9 cellular contexts compared by ENCODE assay signal in genomic region chr2:42168459-42169099, GRCh38. TPM values are rescaled to one million over a fixed set of nuclear protein-coding genes. Genes with fewer than 3 reads are reported as not detected.
DNase-seq lines count a peak whose midpoint lies in the region; ATAC-seq and TF ChIP-seq lines count a peak whose summit lies in the region.
"Had no signal": no experiment of that assay in that cellular context is flagged by ENCODE, and none has a peak within 500 bp of the region (broad histone marks: within the 10 kb centered on the region; RNA-seq: fewer than 3 reads in every experiment).

No MANE protein-coding gene starts in this region.

- CTCF ChIA-PET in activated CD8-positive, alpha-beta memory T cell treated with anti-CD3 and anti-CD28 coated beads, Interleukin-2, amount 10 ng/mL, durations not matched to agents 7 days and 5 days (lab: Charles Lee), result interaction anchor here (1.4 kb wide), 1 partner anchor 63 kb away, joined by 3 read pairs; no protein-coding TSS in a partner anchor

- peak overlapping the region; percentile 9; the same call in 1 of the 2 replicates for H3K4me3 ChIP-seq in MG63
- peak overlapping the region; percentile 31 for H3K4me3 ChIP-seq in epithelial cell of proximal tubule (ENCODE audit: low read depth, low read length)
- peak overlapping the region; percentile 44 for H3K4me3 ChIP-seq in osteoblast (ENCODE audit: insufficient read depth, low read length)

- no peak for ATAC-seq in activated CD8-positive, alpha-beta memory T cell treated with anti-CD3 and anti-CD28 coated beads, Interleukin-2, amount 10 ng/mL, durations not matched to agents 7 days and 5 days
- ATAC-seq in HG03521 (IDR thresholded peaks at IDR 0.05; ENCODE audit: unreplicated experiment), result no peak

- H3K4me3 Mint-ChIP-seq in CD14-positive monocyte, result peak overlapping the region in 1 of 2 donors; percentile 57
- H3K4me3 Mint-ChIP-seq in activated CD8-positive, alpha-beta memory T cell treated with anti-CD3 and anti-CD28 coated beads, Interleukin-2, amount 10 ng/mL, durations not matched to agents 7 days and 5 days, result no peak overlapping the region

- H3K4me1 ChIP-seq in osteoblast (ENCODE audit: insufficient read depth, low read length), result peaks cover 24% of the 10 kb centered on the region

- intact Hi-C loops in CD14-positive monocyte (cut with micrococcal nuclease), result loop anchor here (5.0 to 10.0 kb wide), 3 partner anchors 41 to 74 kb away; no protein-coding TSS in a partner anchor

- H3K27ac Mint-ChIP-seq in CD14-positive monocyte, result peak overlapping the region in 4 of 7 donors; percentile 15 to 84 (median 63)
- no peak overlapping the region for H3K27ac Mint-ChIP-seq in activated CD8-positive, alpha-beta memory T cell treated with anti-CD3 and anti-CD28 coated beads, Interleukin-2, amount 10 ng/mL, durations not matched to agents 7 days and 5 days

- H3K9me3 ChIP-seq in MG63 (no peaks in the 10 kb centered on the region), osteoblast (ENCODE audit: low read depth, low read length) (no peaks in the 10 kb centered on the region)
- H3K9me3 ChIP-seq: mucosa of descending colon had no signal

- H3K4me2 ChIP-seq in osteoblast (ENCODE audit: insufficient read depth, low read length), result peak overlapping the region; percentile 65

- peaks cover 0 to 1% of the 10 kb centered on the region in 2 donors for H3K36me3 Mint-ChIP-seq in CD14-positive monocyte
- peaks cover 1% of the 10 kb centered on the region for H3K36me3 Mint-ChIP-seq in activated CD8-positive, alpha-beta memory T cell treated with anti-CD3 and anti-CD28 coated beads, Interleukin-2, amount 10 ng/mL, durations not matched to agents 7 days and 5 days

- H3K9me3 Mint-ChIP-seq in CD14-positive monocyte, result peaks cover 0 to 3% (median 0%) of the 10 kb centered on the region in 7 donors
- no peaks in the 10 kb centered on the region for H3K9me3 Mint-ChIP-seq in activated CD8-positive, alpha-beta memory T cell treated with anti-CD3 and anti-CD28 coated beads, Interleukin-2, amount 10 ng/mL, durations not matched to agents 7 days and 5 days (ENCODE audit: low read depth)

- H3K4me1 Mint-ChIP-seq in CD14-positive monocyte, result peaks cover 11% of the 10 kb centered on the region
- peaks cover 21% of the 10 kb centered on the region for H3K4me1 Mint-ChIP-seq in activated CD8-positive, alpha-beta memory T cell treated with anti-CD3 and anti-CD28 coated beads, Interleukin-2, amount 10 ng/mL, durations not matched to agents 7 days and 5 days

- H3K27me3 ChIP-seq in MG63 (no peaks in the 10 kb centered on the region), osteoblast (ENCODE audit: insufficient read depth, low read length) (no peaks in the 10 kb centered on the region)

- H3K36me3 ChIP-seq in MG63 (no peaks in the 10 kb centered on the region), osteoblast (ENCODE audit: insufficient read depth, low read length) (no peaks in the 10 kb centered on the region)

- peak overlapping the region; percentile 88 for H2AFZ ChIP-seq in osteoblast (ENCODE audit: low read length)

- H4K20me1 ChIP-seq in osteoblast (ENCODE audit: insufficient read depth, low read length), result peaks cover 33% of the 10 kb centered on the region

- H3K27ac ChIP-seq in osteoblast (ENCODE audit: low read depth, low read length), result peak overlapping the region; percentile 51

- no peak for TF ChIP-seq CTCF in CD14-positive monocyte (IDR thresholded peaks at IDR 0.05)
- no peak for TF ChIP-seq CTCF in epithelial cell of proximal tubule (conservative IDR thresholded peaks at IDR 0.05; ENCODE audit: low read depth, low read length)
- TF ChIP-seq CTCF in osteoblast (IDR thresholded peaks at IDR 0.05; ENCODE audit: extremely low read depth, low read depth, low read length), result no peak

- DNase-seq in CD14-positive monocyte (ENCODE audit: low spot score), result no peak
- DNase-seq in MG63, result peak; percentile 1
- DNase-seq in epithelial cell of proximal tubule (ENCODE audit: low read depth), result no peak
- no peak for DNase-seq in osteoblast (ENCODE audit: insufficient read length, low spot score, missing footprints)
- DNase-seq in activated CD8-positive, alpha-beta memory T cell treated with anti-CD3 and anti-CD28 coated beads, Interleukin-2, amount 10 ng/mL, durations not matched to agents 7 days and 5 days, result no peak
- DNase-seq in NCI-H187 treated with DMSO at 0.1 percent for 48 hours (lab: John Stamatoyannopoulos, UW), result no peak
- DNase-seq in COLO668 (lab: John Stamatoyannopoulos, UW; ENCODE audit: unreplicated experiment), result no peak

- H3K27me3 Mint-ChIP-seq in CD14-positive monocyte (ENCODE audit: low read depth in 3 of 3), result peaks cover 6 to 11% (median 8%) of the 10 kb centered on the region in 3 donors
- no peaks in the 10 kb centered on the region for H3K27me3 Mint-ChIP-seq in activated CD8-positive, alpha-beta memory T cell treated with anti-CD3 and anti-CD28 coated beads, Interleukin-2, amount 10 ng/mL, durations not matched to agents 7 days and 5 days

- H3K79me2 ChIP-seq in osteoblast (ENCODE audit: insufficient read depth, low read length), result peaks cover 42% of the 10 kb centered on the region

RNA-seq across cellular contexts. Expression of gene EML4, which starts 0.6 kb away (rescaled TPM):
- 10 to 100 TPM; 11.5 to 15.0 TPM for polyA plus RNA-seq in CD14-positive monocyte
- 18.5 and 19.5 TPM in 2 replicates for total RNA-seq in MG63 (2014; rRNA removed; shearing (Covaris generic); ENCODE audit: low replicate concordance)
- total RNA-seq in epithelial cell of proximal tubule (31.3 and 33.7 TPM in 2 replicates), osteoblast (91.9 and 94.9 TPM in 2 replicates)
- total RNA-seq in activated CD8-positive, alpha-beta memory T cell treated with anti-CD3 and anti-CD28 coated beads, Interleukin-2, amount 10 ng/mL, durations not matched to agents 7 days and 5 days, result 100 to 1,000 TPM in 1 of 2 experiments, 10 to 100 TPM in 1; 73.4 to 110 TPM
